Comparison of ENCODE assay signal across 28 cellular contexts in the genomic region with DNA sequence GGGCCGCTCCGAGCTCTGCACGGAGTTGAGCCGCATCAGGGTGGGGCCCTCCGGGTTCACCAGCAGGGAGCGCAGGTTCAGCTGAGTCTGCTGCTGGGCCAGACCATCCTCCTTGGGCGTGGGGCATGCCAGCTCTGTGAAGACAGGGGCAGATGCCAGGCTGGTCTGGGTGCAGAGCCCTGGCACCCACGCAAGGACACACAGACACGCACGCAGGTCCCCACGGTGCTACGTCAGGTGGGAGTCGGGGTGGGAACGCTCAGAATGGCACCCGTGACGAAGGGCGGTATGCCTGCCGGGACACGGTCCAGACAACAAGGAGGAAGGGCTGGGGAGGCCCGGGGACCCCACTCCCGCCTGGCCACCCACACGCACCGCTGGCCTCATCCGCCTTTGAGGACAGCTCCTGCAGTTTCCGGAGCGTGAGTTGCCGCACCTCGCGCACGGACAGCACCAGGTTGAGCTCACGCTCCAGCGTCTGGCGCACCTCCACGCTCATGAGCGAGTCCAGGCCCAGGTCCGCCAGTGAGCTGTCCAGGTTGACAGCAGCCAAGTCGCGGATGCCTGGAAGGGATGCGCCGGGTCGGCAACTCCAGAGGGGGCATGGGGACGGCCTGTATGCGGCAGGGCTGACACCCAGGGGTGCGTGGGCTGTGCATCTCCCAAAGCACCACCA.
"Had no signal": no experiment of that assay in that cellular context is flagged by ENCODE, and none has a peak within 500 bp of the region (broad histone marks: within the 10 kb centered on the region; RNA-seq: fewer than 3 reads in every experiment).

No MANE protein-coding gene starts in this region.

- H3K27ac ChIP-seq: breast epithelium, Peyer's patch, SJSA1 had no signal

- H3K4me3 ChIP-seq: breast epithelium, Peyer's patch, SJSA1 had no signal

- H3K27me3 ChIP-seq: breast epithelium, Peyer's patch, SJSA1 had no signal

- H3K27me3 Mint-ChIP-seq: activated B cell treated with CpG ODN at 0.5 μM for 24 hours; activated CD4-positive, alpha-beta T cell treated with anti-CD3 and anti-CD28 coated beads, Interleukin-2, amount 10 ng/mL, durations not matched to agents 24 days and 14 days; activated CD8-positive, alpha-beta memory T cell treated with anti-CD3 and anti-CD28 coated beads, Interleukin-2, amount 10 ng/mL, durations not matched to agents 7 days and 5 days; activated naive CD4-positive, alpha-beta T cell treated with anti-CD3 and anti-CD28 coated beads, Interleukin-2, amount 50 U/mL, for 24 hours; activated T-cell treated with anti-CD3 and anti-CD28 coated beads, Interleukin-2, amount 50 U/mL, for 24 hours had no signal

- ATAC-seq: activated CD8-positive, alpha-beta memory T cell treated with anti-CD3 and anti-CD28 coated beads, Interleukin-2, amount 10 ng/mL, durations not matched to agents 7 days and 5 days; SK-N-SH treated with all-trans-retinoic acid at 6 μM for 48 hours had no signal

- H3K4me1 ChIP-seq: breast epithelium, Peyer's patch, SJSA1 had no signal

- H3K27ac Mint-ChIP-seq: activated B cell treated with CpG ODN at 0.5 μM for 24 hours; activated CD4-positive, alpha-beta T cell treated with anti-CD3 and anti-CD28 coated beads, Interleukin-2, amount 10 ng/mL, durations not matched to agents 24 days and 14 days; activated CD8-positive, alpha-beta memory T cell treated with anti-CD3 and anti-CD28 coated beads, Interleukin-2, amount 10 ng/mL, durations not matched to agents 7 days and 5 days; activated naive CD4-positive, alpha-beta T cell treated with anti-CD3 and anti-CD28 coated beads, Interleukin-2, amount 50 U/mL, for 24 hours; activated T-cell treated with anti-CD3 and anti-CD28 coated beads, Interleukin-2, amount 50 U/mL, for 24 hours; activated T-helper 1 cell treated with anti-CD3 and anti-CD28 coated beads, Interleukin-12 subunit alpha, Interleukin-12 subunit beta, Interleukin-2, Interleukin-4 antibody, amounts not matched to agents 30 ng/mL and 10 ng/mL and 1 ng/mL, durations not matched to agents 14 hours and 24 hours and 36 hours; T-helper 1 cell treated with Interleukin-12 subunit alpha and Interleukin-12 subunit beta and Interleukin-4 antibody, amounts not matched to agents 30 μg/mL and 1 μg/mL, for 36 hours had no signal

- DNase-seq: activated B cell treated with CpG ODN at 0.5 μM for 24 hours; activated CD4-positive, alpha-beta T cell treated with anti-CD3 and anti-CD28 coated beads for 1 hour; activated CD4-positive, alpha-beta T cell treated with anti-CD3 and anti-CD28 coated beads, Interleukin-2, amount 10 ng/mL, durations not matched to agents 24 days and 14 days; activated CD4-positive, alpha-beta T cell treated with anti-CD3 and anti-CD28 coated beads, Interleukin-2, amount 50 U/mL, for 48 hours; activated CD8-positive, alpha-beta memory T cell treated with anti-CD3 and anti-CD28 coated beads, Interleukin-2, amount 10 ng/mL, durations not matched to agents 7 days and 5 days; activated effector memory CD4-positive, alpha-beta T cell treated with Interleukin-2 at 50 U/mL for 16 hours; activated naive CD4-positive, alpha-beta T cell; activated T-cell treated with anti-CD3 and anti-CD28 coated beads, Interleukin-2, amount 50 U/mL, for 24 hours; aorta; central memory CD4-positive, alpha-beta T cell; Karpas-422; MM.1S; NCI-H1105; NCI-H1436; NCI-H1694 treated with DMSO at 0.1 percent for 48 hours; NCI-H2029 treated with DMSO at 0.1 percent for 48 hours; NCI-H345; NCI-H510A; NCI-H526 treated with DMSO at 0.1 percent for 48 hours; Peyer's patch; SHP77; SW 1271 had no signal

- H3K4me1 Mint-ChIP-seq: activated B cell treated with CpG ODN at 0.5 μM for 24 hours; activated CD4-positive, alpha-beta T cell treated with anti-CD3 and anti-CD28 coated beads, Interleukin-2, amount 10 ng/mL, durations not matched to agents 24 days and 14 days; activated CD8-positive, alpha-beta memory T cell treated with anti-CD3 and anti-CD28 coated beads, Interleukin-2, amount 10 ng/mL, durations not matched to agents 7 days and 5 days; activated naive CD4-positive, alpha-beta T cell treated with anti-CD3 and anti-CD28 coated beads, Interleukin-2, amount 50 U/mL, for 24 hours had no signal

- H3K36me3 Mint-ChIP-seq: activated naive CD4-positive, alpha-beta T cell treated with anti-CD3 and anti-CD28 coated beads, Interleukin-2, amount 50 U/mL, for 24 hours had no signal

- H3K4me3 Mint-ChIP-seq: activated B cell treated with CpG ODN at 0.5 μM for 24 hours; activated CD4-positive, alpha-beta T cell treated with anti-CD3 and anti-CD28 coated beads, Interleukin-2, amount 10 ng/mL, durations not matched to agents 24 days and 14 days; activated CD8-positive, alpha-beta memory T cell treated with anti-CD3 and anti-CD28 coated beads, Interleukin-2, amount 10 ng/mL, durations not matched to agents 7 days and 5 days; activated naive CD4-positive, alpha-beta T cell treated with anti-CD3 and anti-CD28 coated beads, Interleukin-2, amount 50 U/mL, for 24 hours; activated T-cell treated with anti-CD3 and anti-CD28 coated beads, Interleukin-2, amount 50 U/mL, for 24 hours; activated T-helper 1 cell treated with anti-CD3 and anti-CD28 coated beads, Interleukin-12 subunit alpha, Interleukin-12 subunit beta, Interleukin-2, Interleukin-4 antibody, amounts not matched to agents 30 ng/mL and 10 ng/mL and 1 ng/mL, durations not matched to agents 14 hours and 24 hours and 36 hours; T-helper 1 cell treated with Interleukin-12 subunit alpha and Interleukin-12 subunit beta and Interleukin-4 antibody, amounts not matched to agents 30 μg/mL and 1 μg/mL, for 36 hours had no signal

- H3K9me3 ChIP-seq: breast epithelium, Peyer's patch, SJSA1 had no signal

- H3K9me3 Mint-ChIP-seq: activated B cell treated with CpG ODN at 0.5 μM for 24 hours; activated CD4-positive, alpha-beta T cell treated with anti-CD3 and anti-CD28 coated beads, Interleukin-2, amount 10 ng/mL, durations not matched to agents 24 days and 14 days; activated naive CD4-positive, alpha-beta T cell treated with anti-CD3 and anti-CD28 coated beads, Interleukin-2, amount 50 U/mL, for 24 hours; activated T-cell treated with anti-CD3 and anti-CD28 coated beads, Interleukin-2, amount 50 U/mL, for 24 hours; activated T-helper 1 cell treated with anti-CD3 and anti-CD28 coated beads, Interleukin-12 subunit alpha, Interleukin-12 subunit beta, Interleukin-2, Interleukin-4 antibody, amounts not matched to agents 30 ng/mL and 10 ng/mL and 1 ng/mL, durations not matched to agents 14 hours and 24 hours and 36 hours; T-helper 1 cell treated with Interleukin-12 subunit alpha and Interleukin-12 subunit beta and Interleukin-4 antibody, amounts not matched to agents 30 μg/mL and 1 μg/mL, for 36 hours had no signal
